17 cellular contexts compared by ENCODE assay signal in genomic region chr13:50686547-50686946, GRCh38.
DNase-seq lines count a peak whose midpoint lies in the region; ATAC-seq and TF ChIP-seq lines count a peak whose summit lies in the region.
"Had no signal": no experiment of that assay in that cellular context is flagged by ENCODE, and none has a peak within 500 bp of the region (broad histone marks: within the 10 kb centered on the region; RNA-seq: fewer than 3 reads in every experiment).

No MANE protein-coding gene starts in this region.

- CTCF ChIA-PET in Panc1 (lab: Charles Lee), result no interaction called here

- no peaks in the 10 kb centered on the region for H3K27me3 ChIP-seq in BLaER1 treated with 17β-estradiol and CSF1 and Interleukin-3, amounts not matched to agents 10 nM and 100 nM
- H3K27me3 ChIP-seq in Panc1 (ENCODE audit: control insufficient read depth, insufficient read depth, low read length), result no peaks in the 10 kb centered on the region
- no peaks in the 10 kb centered on the region for H3K27me3 ChIP-seq in lower lobe of right lung (ENCODE audit: low read depth)
- H3K27me3 ChIP-seq: colonic mucosa, ovary had no signal

- ATAC-seq in Panc1 (no peak), lower lobe of right lung (no peak), HG03159 (IDR thresholded peaks at IDR 0.05; ENCODE audit: unreplicated experiment) (no peak)

- in situ Hi-C loops in Panc1 (cut with HindIII; ENCODE audit: low pct_unique_long_range_greater_than_20kb, low sequenced_read_pairs), result no loop called here

- POLR2A ChIA-PET in Panc1 (lab: Charles Lee), result no interaction called here

- no TSS peak for BruUV-seq in Panc1 (replicated peaks; lab: Mats Ljungman, UMichigan)

- peak overlapping the region in 4 of 11 experiments; percentile 67 to 81 (median 78); a peak in 6 of 22 replicates for H3K27ac ChIP-seq in BLaER1 treated with 17β-estradiol and CSF1 and Interleukin-3, amounts not matched to agents 10 nM and 100 nM
- H3K27ac ChIP-seq in Panc1 (ENCODE audit: low read length), result peak overlapping the region; percentile 44; the same call in 1 of the 2 replicates
- H3K27ac ChIP-seq in lower lobe of right lung, result peak overlapping the region; percentile 1
- H3K27ac ChIP-seq: colonic mucosa, ovary had no signal

- no peaks in the 10 kb centered on the region for H4K20me1 ChIP-seq in BLaER1 treated with 17β-estradiol and CSF1 and Interleukin-3, amounts not matched to agents 10 nM and 100 nM

- peak overlapping the region in 7 of 11 experiments; percentile 75 to 93 (median 80); a peak in 14 of 22 replicates for H3K4me2 ChIP-seq in BLaER1 treated with 17β-estradiol and CSF1 and Interleukin-3, amounts not matched to agents 10 nM and 100 nM

- H3K4me3 ChIP-seq in BLaER1 treated with 17β-estradiol and CSF1 and Interleukin-3, amounts not matched to agents 10 nM and 100 nM, result no peak overlapping the region
- H3K4me3 ChIP-seq in GM12865 (ENCODE audit: low read depth, low read length) (no peak overlapping the region), Panc1 (ENCODE audit: low read depth in 2 of 2, low read length in 2 of 2) (no peak overlapping the region), lower lobe of right lung (no peak overlapping the region)
- H3K4me3 ChIP-seq: colonic mucosa, lung, ovary had no signal

- DNase-seq in GM12865 (ENCODE audit: low read depth), result peak; percentile 41
- DNase-seq in Panc1 (ENCODE audit: low read depth, low spot score), result no peak
- no peak for DNase-seq in lower lobe of right lung
- no peak for DNase-seq in NCI-H1930 (lab: John Stamatoyannopoulos, UW)
- no peak for DNase-seq in CD1c-positive myeloid dendritic cell (ENCODE audit: extremely low spot score)
- DNase-seq: activated gamma-delta T cell treated with Interleukin-2 at 50 U/mL for 16 hours; colonic mucosa; GDM1; Karpas-422; NCI-H1417; NCI-H2171 treated with DMSO at 0.1 percent for 48 hours; NCI-H774; ovary; stimulated activated CD4-positive, alpha-beta T cell treated with anti-CD3 and anti-CD28 coated beads, Interleukin-2, amount 100 ng/mL, for 24 hours had no signal

- intact Hi-C loops in Panc1 (cut with micrococcal nuclease; ENCODE audit: unreplicated experiment), result no loop called here
- intact Hi-C loops in lower lobe of right lung (cut with DNase I), result no loop called here

- H3K9me3 ChIP-seq in BLaER1 treated with 17β-estradiol and CSF1 and Interleukin-3, amounts not matched to agents 10 nM and 100 nM (replicated peaks in 1 of 11), result peaks cover 0 to 30% (median 6%) of the 10 kb centered on the region in 11 experiments; a peak in 10 of 22 replicates
- H3K9me3 ChIP-seq in Panc1 (ENCODE audit: control insufficient read depth, insufficient read depth, low read depth, low read length) (no peaks in the 10 kb centered on the region), lower lobe of right lung (no peaks in the 10 kb centered on the region)
- H3K9me3 ChIP-seq: colonic mucosa, ovary had no signal

- H3K9ac ChIP-seq in BLaER1 treated with 17β-estradiol and CSF1 and Interleukin-3, amounts not matched to agents 10 nM and 100 nM, result no peak overlapping the region

- H3K4me1 ChIP-seq in BLaER1 treated with 17β-estradiol and CSF1 and Interleukin-3, amounts not matched to agents 10 nM and 100 nM, result peaks cover 39 to 55% (median 50%) of the 10 kb centered on the region in 10 experiments
- H3K4me1 ChIP-seq in Panc1 (ENCODE audit: control insufficient read depth, insufficient read depth, low read length) (peaks cover 11% of the 10 kb centered on the region), lower lobe of right lung (peaks cover 26% of the 10 kb centered on the region)
- H3K4me1 ChIP-seq: colonic mucosa had no signal

- no peaks in the 10 kb centered on the region for H3K36me3 ChIP-seq in BLaER1 treated with 17β-estradiol and CSF1 and Interleukin-3, amounts not matched to agents 10 nM and 100 nM
- H3K36me3 ChIP-seq in Panc1 (ENCODE audit: control insufficient read depth, insufficient read depth, low read length), result no peaks in the 10 kb centered on the region
- no peaks in the 10 kb centered on the region for H3K36me3 ChIP-seq in lower lobe of right lung
- H3K36me3 ChIP-seq: colonic mucosa, ovary had no signal

- TF ChIP-seq CTCF in GM12865 (IDR thresholded peaks at IDR 0.05; ENCODE audit: insufficient read depth, low read depth, low read length, missing control alignments) (no peak), Panc1 (IDR thresholded peaks at IDR 0.05) (no peak), lower lobe of right lung (IDR thresholded peaks at IDR 0.05) (no peak)
